1 cellular context compared by ENCODE assay signal in the genomic region with DNA sequence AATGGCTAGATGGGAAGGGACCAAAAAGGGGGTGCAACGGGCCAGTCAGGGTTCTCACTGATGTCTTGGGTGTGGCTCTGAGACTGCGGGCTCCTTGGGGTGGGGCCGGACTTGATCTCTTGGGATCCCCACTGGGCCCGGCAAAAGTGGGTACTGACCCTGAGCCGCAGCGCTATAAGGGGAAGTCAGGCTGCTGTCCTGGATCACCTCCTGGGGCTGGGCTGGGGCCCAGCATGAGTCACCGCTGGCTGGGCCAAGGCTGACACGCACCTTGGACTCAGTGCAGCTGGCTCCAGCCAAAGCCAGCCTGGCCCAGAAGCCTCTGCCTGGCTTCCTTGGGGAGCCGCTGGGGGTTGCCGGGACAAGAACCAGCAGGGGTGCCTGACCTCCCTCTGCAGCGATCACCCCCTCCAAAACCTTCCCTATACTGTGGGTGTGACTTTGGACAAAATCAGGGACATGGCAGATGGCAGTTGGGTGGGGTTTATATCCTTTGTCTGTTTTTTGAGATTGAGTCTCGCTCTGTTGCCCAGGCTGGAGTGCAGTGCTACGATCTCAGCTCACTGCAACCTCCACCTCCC.
A peak's percentile ranks its signal among the peaks of the same experiment; 100 is the strongest.
TF ChIP-seq lines count a peak whose summit lies in the region.

No MANE protein-coding gene starts in this region.

TF ChIP-seq in HepG2, 621 proteins besides CTCF, POLR2A, EP300 and RAD21 (continued from another document and continues in another):
- TF ChIP-seq, protein P1, sequence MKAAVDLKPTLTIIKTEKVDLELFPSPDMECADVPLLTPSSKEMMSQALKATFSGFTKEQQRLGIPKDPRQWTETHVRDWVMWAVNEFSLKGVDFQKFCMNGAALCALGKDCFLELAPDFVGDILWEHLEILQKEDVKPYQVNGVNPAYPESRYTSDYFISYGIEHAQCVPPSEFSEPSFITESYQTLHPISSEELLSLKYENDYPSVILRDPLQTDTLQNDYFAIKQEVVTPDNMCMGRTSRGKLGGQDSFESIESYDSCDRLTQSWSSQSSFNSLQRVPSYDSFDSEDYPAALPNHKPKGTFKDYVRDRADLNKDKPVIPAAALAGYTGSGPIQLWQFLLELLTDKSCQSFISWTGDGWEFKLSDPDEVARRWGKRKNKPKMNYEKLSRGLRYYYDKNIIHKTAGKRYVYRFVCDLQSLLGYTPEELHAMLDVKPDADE (CRISPR knock-in tag; IDR thresholded peaks at IDR 0.05) = no peak
- peak; percentile 78; the same call in 1 of the 2 replicates for TF ChIP-seq POLR2AphosphoS2 (IDR thresholded peaks at IDR 0.05; ENCODE audit: low read depth, low read length)
- TF ChIP-seq GZF1 (CRISPR knock-in tag; IDR thresholded peaks at IDR 0.05) = 0 out of 2 replicates have a peak, but pooled peaks have one; percentile 55
- TF ChIP-seq ZNF276 (CRISPR knock-in tag; IDR thresholded peaks at IDR 0.05; ENCODE audit: low read depth) = no peak
- TF ChIP-seq ZNF468 (CRISPR knock-in tag; IDR thresholded peaks at IDR 0.05) = no peak
- TF ChIP-seq FOXP1 (IDR thresholded peaks at IDR 0.05) = no peak
- no peak for TF ChIP-seq FOXP1 (CRISPR knock-in tag; IDR thresholded peaks at IDR 0.05)
- TF ChIP-seq ZNF543 (CRISPR knock-in tag; IDR thresholded peaks at IDR 0.05) = 0 out of 2 replicates have a peak, but pooled peaks have one; percentile 68
- 0 out of 2 replicates have a peak, but pooled peaks have one; percentile 22 for TF ChIP-seq ZNF343 (CRISPR knock-in tag; IDR thresholded peaks at IDR 0.05)
- TF ChIP-seq, protein P2, sequence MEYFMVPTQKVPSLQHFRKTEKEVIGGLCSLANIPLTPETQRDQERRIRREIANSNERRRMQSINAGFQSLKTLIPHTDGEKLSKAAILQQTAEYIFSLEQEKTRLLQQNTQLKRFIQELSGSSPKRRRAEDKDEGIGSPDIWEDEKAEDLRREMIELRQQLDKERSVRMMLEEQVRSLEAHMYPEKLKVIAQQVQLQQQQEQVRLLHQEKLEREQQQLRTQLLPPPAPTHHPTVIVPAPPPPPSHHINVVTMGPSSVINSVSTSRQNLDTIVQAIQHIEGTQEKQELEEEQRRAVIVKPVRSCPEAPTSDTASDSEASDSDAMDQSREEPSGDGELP (IDR thresholded peaks at IDR 0.05; ENCODE audit: borderline replicate concordance, low read depth) = peak; percentile 91; the same call in 1 of the 2 replicates
- TF ChIP-seq PHF21A (CRISPR knock-in tag; IDR thresholded peaks at IDR 0.05) = peak; percentile 92
- 0 out of 2 replicates have a peak, but pooled peaks have one; percentile 15 for TF ChIP-seq ZNF362 (CRISPR knock-in tag; IDR thresholded peaks at IDR 0.05; ENCODE audit: borderline replicate concordance)
- TF ChIP-seq MTF2 (CRISPR knock-in tag; IDR thresholded peaks at IDR 0.05; ENCODE audit: borderline replicate concordance) = no peak
- TF ChIP-seq TEAD3 (CRISPR knock-in tag; optimal IDR thresholded peaks at IDR 0.05; ENCODE audit: borderline replicate concordance) = no peak
- TF ChIP-seq, protein P3, sequence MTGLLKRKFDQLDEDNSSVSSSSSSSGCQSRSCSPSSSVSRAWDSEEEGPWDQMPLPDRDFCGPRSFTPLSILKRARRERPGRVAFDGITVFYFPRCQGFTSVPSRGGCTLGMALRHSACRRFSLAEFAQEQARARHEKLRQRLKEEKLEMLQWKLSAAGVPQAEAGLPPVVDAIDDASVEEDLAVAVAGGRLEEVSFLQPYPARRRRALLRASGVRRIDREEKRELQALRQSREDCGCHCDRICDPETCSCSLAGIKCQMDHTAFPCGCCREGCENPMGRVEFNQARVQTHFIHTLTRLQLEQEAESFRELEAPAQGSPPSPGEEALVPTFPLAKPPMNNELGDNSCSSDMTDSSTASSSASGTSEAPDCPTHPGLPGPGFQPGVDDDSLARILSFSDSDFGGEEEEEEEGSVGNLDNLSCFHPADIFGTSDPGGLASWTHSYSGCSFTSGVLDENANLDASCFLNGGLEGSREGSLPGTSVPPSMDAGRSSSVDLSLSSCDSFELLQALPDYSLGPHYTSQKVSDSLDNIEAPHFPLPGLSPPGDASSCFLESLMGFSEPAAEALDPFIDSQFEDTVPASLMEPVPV (CRISPR knock-in tag; IDR thresholded peaks at IDR 0.05) = no peak
- TF ChIP-seq THRA (CRISPR knock-in tag; IDR thresholded peaks at IDR 0.05; ENCODE audit: borderline replicate concordance) = peak; percentile 78; the same call in 1 of the 2 replicates
- peak; percentile 55; the same call in 1 of the 2 replicates for TF ChIP-seq ZBTB46 (CRISPR knock-in tag; IDR thresholded peaks at IDR 0.05; ENCODE audit: borderline replicate concordance)
- TF ChIP-seq UBTF (CRISPR knock-in tag; IDR thresholded peaks at IDR 0.05) = peak; percentile 83
- TF ChIP-seq PRMT3 (CRISPR knock-in tag; IDR thresholded peaks at IDR 0.05; ENCODE audit: borderline replicate concordance, low read depth) = no peak
- TF ChIP-seq, protein P4, sequence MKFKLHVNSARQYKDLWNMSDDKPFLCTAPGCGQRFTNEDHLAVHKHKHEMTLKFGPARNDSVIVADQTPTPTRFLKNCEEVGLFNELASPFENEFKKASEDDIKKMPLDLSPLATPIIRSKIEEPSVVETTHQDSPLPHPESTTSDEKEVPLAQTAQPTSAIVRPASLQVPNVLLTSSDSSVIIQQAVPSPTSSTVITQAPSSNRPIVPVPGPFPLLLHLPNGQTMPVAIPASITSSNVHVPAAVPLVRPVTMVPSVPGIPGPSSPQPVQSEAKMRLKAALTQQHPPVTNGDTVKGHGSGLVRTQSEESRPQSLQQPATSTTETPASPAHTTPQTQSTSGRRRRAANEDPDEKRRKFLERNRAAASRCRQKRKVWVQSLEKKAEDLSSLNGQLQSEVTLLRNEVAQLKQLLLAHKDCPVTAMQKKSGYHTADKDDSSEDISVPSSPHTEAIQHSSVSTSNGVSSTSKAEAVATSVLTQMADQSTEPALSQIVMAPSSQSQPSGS (CRISPR knock-in tag; IDR thresholded peaks at IDR 0.05) = 0 out of 2 replicates have a peak, but pooled peaks have one; percentile 54
- peak; percentile 72; the same call in 1 of the 2 replicates for TF ChIP-seq GTF3A (CRISPR knock-in tag; conservative IDR thresholded peaks at IDR 0.05)
- peak; percentile 83 for TF ChIP-seq DPF2 (CRISPR knock-in tag; IDR thresholded peaks at IDR 0.05; ENCODE audit: borderline replicate concordance, low read depth)
- TF ChIP-seq ZNF614 (CRISPR knock-in tag; IDR thresholded peaks at IDR 0.05; ENCODE audit: borderline replicate concordance) = peak; percentile 31; the same call in 1 of the 2 replicates
- no peak; the same call in 1 of the 2 replicates for TF ChIP-seq ZNF3 (CRISPR knock-in tag; IDR thresholded peaks at IDR 0.05)
- no peak for TF ChIP-seq ZNF704 (CRISPR knock-in tag; IDR thresholded peaks at IDR 0.05; ENCODE audit: borderline replicate concordance)
- no peak for TF ChIP-seq ZNF562 (CRISPR knock-in tag; IDR thresholded peaks at IDR 0.05; ENCODE audit: borderline replicate concordance)
- 0 out of 2 replicates have a peak, but pooled peaks have one; percentile 9 for TF ChIP-seq BCL3 (CRISPR knock-in tag; IDR thresholded peaks at IDR 0.05)
- TF ChIP-seq ZNF839 (CRISPR knock-in tag; IDR thresholded peaks at IDR 0.05; ENCODE audit: borderline replicate concordance) = 0 out of 2 replicates have a peak, but pooled peaks have one; percentile 58
- TF ChIP-seq KLF16 (CRISPR knock-in tag; IDR thresholded peaks at IDR 0.05) = no peak
- TF ChIP-seq RFX1 (IDR thresholded peaks at IDR 0.05) = no peak
- TF ChIP-seq IKZF1 (IDR thresholded peaks at IDR 0.05) = no peak
- TF ChIP-seq GABPA (IDR thresholded peaks at IDR 0.05; ENCODE audit: low read depth, low read length) = no peak
- TF ChIP-seq GABPA (CRISPR knock-in tag; IDR thresholded peaks at IDR 0.05; ENCODE audit: low read depth) = no peak
